8 cellular contexts compared by ENCODE assay signal in genomic region chr2:85326406-85326945, GRCh38. TPM values are rescaled to one million over a fixed set of nuclear protein-coding genes. Genes with fewer than 3 reads are reported as not detected.
DNase-seq lines count a peak whose midpoint lies in the region; ATAC-seq lines count a peak whose summit lies in the region.

No MANE protein-coding gene starts in this region.

- peak overlapping the region; percentile 95 to 100 for H3K27ac Mint-ChIP-seq in activated naive CD4-positive, alpha-beta T cell treated with anti-CD3 and anti-CD28 coated beads, Interleukin-2, amount 50 U/mL, for 72 hours

- ATAC-seq in GM18858 (IDR thresholded peaks at IDR 0.05; ENCODE audit: unreplicated experiment) (peak; percentile 24), HG02884 (IDR thresholded peaks at IDR 0.05; ENCODE audit: unreplicated experiment) (peak; percentile 27), HG03097 (IDR thresholded peaks at IDR 0.05; ENCODE audit: low FRiP score, unreplicated experiment) (no peak)
- ATAC-seq in activated naive CD4-positive, alpha-beta T cell treated with anti-CD3 and anti-CD28 coated beads, Interleukin-2, amount 50 U/mL, for 72 hours = peak; percentile 25 to 58

- peak overlapping the region; percentile 94 for H3K4me3 ChIP-seq in iPS-18c (ENCODE audit: insufficient read depth, low read depth, low read length)

- DNase-seq in RKO (ENCODE audit: low spot score) = peak; percentile 56
- DNase-seq in activated naive CD4-positive, alpha-beta T cell treated with anti-CD3 and anti-CD28 coated beads, Interleukin-2, amount 50 U/mL, for 72 hours (ENCODE audit: low spot score in 2 of 2) = peak in 1 of 2 donors; percentile 69
- DNase-seq in stimulated activated CD8-positive, alpha-beta memory T cell treated with anti-CD3 and anti-CD28 coated beads, Interleukin-12 subunit alpha, Interleukin-12 subunit beta, amount 100 ng/mL, for 4 hours (ENCODE audit: low read depth) = peak; percentile 17
- no peak for DNase-seq in NCI-H524 treated with DMSO at 0.1 percent for 48 hours (lab: John Stamatoyannopoulos, UW)

- H3K9me3 Mint-ChIP-seq in activated naive CD4-positive, alpha-beta T cell treated with anti-CD3 and anti-CD28 coated beads, Interleukin-2, amount 50 U/mL, for 72 hours = no peaks in the 10 kb centered on the region

- H3K9me3 ChIP-seq in iPS-18c (ENCODE audit: control insufficient read depth, insufficient read depth, low read length) = no peaks in the 10 kb centered on the region

- peaks cover 53 to 73% of the 10 kb centered on the region in 2 donors for H3K36me3 Mint-ChIP-seq in activated naive CD4-positive, alpha-beta T cell treated with anti-CD3 and anti-CD28 coated beads, Interleukin-2, amount 50 U/mL, for 72 hours

RNA-seq across cellular contexts. Expression of gene TGOLN2, which starts 1.3 kb away (rescaled TPM):
- 100 to 1,000 TPM in 1 of 2 donors, 10 to 100 TPM in 1; 92.2 to 112 TPM for total RNA-seq in activated naive CD4-positive, alpha-beta T cell treated with anti-CD3 and anti-CD28 coated beads, Interleukin-2, amount 50 U/mL, for 72 hours

RNA-seq across cellular contexts. Expression of gene RETSAT, which starts 27.9 kb away (rescaled TPM):
- 10 to 100 TPM; 20.2 to 27.7 TPM for total RNA-seq in activated naive CD4-positive, alpha-beta T cell treated with anti-CD3 and anti-CD28 coated beads, Interleukin-2, amount 50 U/mL, for 72 hours

RNA-seq across cellular contexts. Expression of gene ELMOD3, which starts 28.1 kb away (rescaled TPM):
- 10 to 100 TPM; 11.9 to 30.1 TPM for total RNA-seq in activated naive CD4-positive, alpha-beta T cell treated with anti-CD3 and anti-CD28 coated beads, Interleukin-2, amount 50 U/mL, for 72 hours
